Comparison of ENCODE assay signal across 21 cellular contexts in the genomic region with DNA sequence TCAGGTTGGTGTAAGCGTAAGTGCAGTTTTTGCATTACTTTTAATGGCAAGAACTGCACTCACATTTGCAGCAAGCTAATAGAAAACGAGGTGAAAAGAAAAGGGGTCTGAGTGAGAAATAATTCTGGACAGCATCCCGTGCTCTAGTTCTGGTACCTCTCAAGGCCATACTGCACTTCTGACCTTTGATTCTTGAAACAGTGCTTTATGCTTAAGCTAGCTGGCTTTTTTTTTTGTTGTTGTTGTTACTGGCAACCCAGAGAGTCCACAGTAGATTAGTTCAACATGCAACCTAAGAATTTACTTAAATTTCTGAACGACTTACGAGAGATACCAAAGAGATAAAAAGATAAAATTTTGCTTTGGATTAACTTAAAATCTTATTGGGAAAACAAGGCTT.
"Had no signal": no experiment of that assay in that cellular context is flagged by ENCODE, and none has a peak within 500 bp of the region (broad histone marks: within the 10 kb centered on the region; RNA-seq: fewer than 3 reads in every experiment).

No MANE protein-coding gene starts in this region.

- H3K79me2 ChIP-seq: hepatocyte had no signal

- H3K4me1 Mint-ChIP-seq: natural killer cell; stimulated activated naive B cell treated with anti-CD40 and anti-IgM and Interleukin-4, amounts not matched to agents 10 μg/mL and 1 μg/mL and 100 μg/mL, for 72 hours; stimulated activated naive CD8-positive, alpha-beta T cell treated with anti-CD3 and anti-CD28 coated beads, Interleukin-15, amount 100 ng/mL, for 72 hours had no signal

- DNase-seq: cortex of kidney; dorsolateral prefrontal cortex; effector CD8-positive, alpha-beta T cell; foreskin keratinocyte; head of caudate nucleus; mammary epithelial cell; mucosa of descending colon; natural killer cell; ovary; right cardiac atrium; stimulated activated CD4-positive, alpha-beta T cell treated with anti-CD3 and anti-CD28 coated beads, Interleukin-2, amount 100 ng/mL, for 24 hours; stimulated activated CD4-positive, alpha-beta T cell treated with anti-CD3 and anti-CD28 coated beads, Interleukin-4, amount 100 ng/mL, for 4 hours; stimulated activated naive B cell treated with anti-CD40 and anti-IgM and Interleukin-4, amounts not matched to agents 10 μg/mL and 1 μg/mL and 100 μg/mL, for 72 hours; stimulated activated naive CD8-positive, alpha-beta T cell treated with anti-CD3 and anti-CD28 coated beads, Interleukin-15, amount 100 ng/mL, for 72 hours; testis; upper lobe of right lung had no signal

- H3K27me3 ChIP-seq: dorsolateral prefrontal cortex, foreskin keratinocyte, hepatocyte, ovary, testis, tibial nerve, upper lobe of right lung, vagina had no signal

- H3K27me3 Mint-ChIP-seq: stimulated activated naive B cell treated with anti-CD40 and anti-IgM and Interleukin-4, amounts not matched to agents 10 μg/mL and 1 μg/mL and 100 μg/mL, for 72 hours; stimulated activated naive CD8-positive, alpha-beta T cell treated with anti-CD3 and anti-CD28 coated beads, Interleukin-15, amount 100 ng/mL, for 72 hours had no signal

- ATAC-seq: foreskin keratinocyte; left lobe of liver; mucosa of descending colon; natural killer cell; right cardiac atrium; stimulated activated naive B cell treated with anti-CD40 and anti-IgM and Interleukin-4, amounts not matched to agents 10 μg/mL and 1 μg/mL and 100 μg/mL, for 72 hours; stimulated activated naive CD8-positive, alpha-beta T cell treated with anti-CD3 and anti-CD28 coated beads, Interleukin-15, amount 100 ng/mL, for 72 hours; upper lobe of right lung had no signal

- H3K4me3 ChIP-seq: dorsolateral prefrontal cortex, hepatocyte, mucosa of descending colon, ovary, testis, tibial nerve, upper lobe of right lung, vagina had no signal

- H3K4me2 ChIP-seq: hepatocyte had no signal

- H2AFZ ChIP-seq: hepatocyte had no signal

- H3K27ac Mint-ChIP-seq: natural killer cell; stimulated activated naive B cell treated with anti-CD40 and anti-IgM and Interleukin-4, amounts not matched to agents 10 μg/mL and 1 μg/mL and 100 μg/mL, for 72 hours had no signal

- H3K36me3 Mint-ChIP-seq: natural killer cell; stimulated activated naive B cell treated with anti-CD40 and anti-IgM and Interleukin-4, amounts not matched to agents 10 μg/mL and 1 μg/mL and 100 μg/mL, for 72 hours had no signal

- H3K9me3 Mint-ChIP-seq: neural crest cell; stimulated activated naive B cell treated with anti-CD40 and anti-IgM and Interleukin-4, amounts not matched to agents 10 μg/mL and 1 μg/mL and 100 μg/mL, for 72 hours had no signal

- H3K36me3 ChIP-seq: ovary, tibial nerve, upper lobe of right lung, vagina had no signal

- H3K4me1 ChIP-seq: upper lobe of right lung, vagina had no signal

- H3K9me3 ChIP-seq: mucosa of descending colon, ovary, testis, tibial nerve, upper lobe of right lung, vagina had no signal

- H3K4me3 Mint-ChIP-seq: natural killer cell; neural crest cell; stimulated activated naive B cell treated with anti-CD40 and anti-IgM and Interleukin-4, amounts not matched to agents 10 μg/mL and 1 μg/mL and 100 μg/mL, for 72 hours; stimulated activated naive CD8-positive, alpha-beta T cell treated with anti-CD3 and anti-CD28 coated beads, Interleukin-15, amount 100 ng/mL, for 72 hours had no signal

- H3K27ac ChIP-seq: dorsolateral prefrontal cortex, foreskin keratinocyte, hepatocyte, ovary, testis, tibial nerve, upper lobe of right lung, vagina had no signal
